In genomic region chr10:106213493-106213892, GRCh38 we compare ENCODE assay signal across 11 cellular contexts.
"Had no signal": no experiment of that assay in that cellular context is flagged by ENCODE, and none has a peak within 500 bp of the region (broad histone marks: within the 10 kb centered on the region; RNA-seq: fewer than 3 reads in every experiment).

No MANE protein-coding gene starts in this region.

- H3K36me3 ChIP-seq: HAP-1 had no signal

- H3K27ac ChIP-seq: GM23248 had no signal

- DNase-seq: GM23248, GOT3, H7, H9, HCEC 1CT, HFFc6 had no signal

- H2AFZ ChIP-seq: GM23248, GM23338 had no signal

- ATAC-seq: GM23338, HCT116 had no signal

- H3K9ac ChIP-seq: GM23248 had no signal

- H3K4me1 ChIP-seq: HAP-1 had no signal

- H3K9me3 ChIP-seq: HAP-1 had no signal

- H3K4me2 ChIP-seq: GM23338 had no signal

- FAIRE-seq: H1, H54 had no signal

- H3K4me3 ChIP-seq: GM23248, GM23338, HAP-1 had no signal
